In the genomic region with DNA sequence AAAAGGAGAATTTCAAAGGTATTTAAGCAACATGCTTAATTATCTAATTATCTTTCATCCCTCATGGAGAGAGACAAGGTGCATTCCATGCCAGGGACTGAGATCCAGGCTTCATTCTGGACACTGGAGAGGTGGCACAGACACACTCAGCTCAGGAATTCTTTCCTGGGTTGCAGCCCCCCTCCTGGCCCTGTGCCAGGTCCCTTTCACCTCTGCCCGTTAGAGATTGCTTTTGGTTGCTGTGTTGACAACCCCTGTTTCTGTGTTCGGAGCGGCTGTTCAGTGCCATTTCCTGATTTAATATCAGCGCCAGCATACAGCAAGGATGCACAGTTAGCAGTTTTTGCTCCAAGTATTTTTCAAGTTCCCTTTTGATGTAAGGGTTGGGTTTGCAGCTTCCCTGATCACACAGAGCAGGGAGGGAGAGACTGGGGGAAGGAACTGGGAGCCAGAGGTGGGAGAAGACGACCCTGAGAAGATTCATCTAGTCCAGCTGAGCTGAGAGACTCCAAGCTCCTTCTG, we compare ENCODE assay signal across 20 cellular contexts.
"Had no signal": no experiment of that assay in that cellular context is flagged by ENCODE, and none has a peak within 500 bp of the region (broad histone marks: within the 10 kb centered on the region; RNA-seq: fewer than 3 reads in every experiment).

No MANE protein-coding gene starts in this region.

- H3K9me3 ChIP-seq: gastrocnemius medialis, mucosa of descending colon, ovary, sigmoid colon, testis, tibial nerve had no signal

- ATAC-seq: gastrocnemius medialis; mucosa of descending colon; naive thymus-derived CD8-positive, alpha-beta T cell; stimulated activated naive B cell treated with anti-CD40 and anti-IgM and Interleukin-4, amounts not matched to agents 10 μg/mL and 1 μg/mL and 100 μg/mL, for 72 hours; stimulated activated naive CD8-positive, alpha-beta T cell treated with anti-CD3 and anti-CD28 coated beads, Interleukin-15, amount 100 ng/mL, for 72 hours had no signal

- H3K27ac Mint-ChIP-seq: immature natural killer cell; naive thymus-derived CD8-positive, alpha-beta T cell; progenitor cell of endocrine pancreas; stimulated activated naive B cell treated with anti-CD40 and anti-IgM and Interleukin-4, amounts not matched to agents 10 μg/mL and 1 μg/mL and 100 μg/mL, for 72 hours; stimulated activated naive CD8-positive, alpha-beta T cell treated with anti-CD3 and anti-CD28 coated beads, Interleukin-15, amount 100 ng/mL, for 72 hours had no signal

- H3K4me3 ChIP-seq: coronary artery, dorsolateral prefrontal cortex, gastrocnemius medialis, mucosa of descending colon, ovary, sigmoid colon, skin epidermis, testis, tibial nerve had no signal

- H3K27ac ChIP-seq: coronary artery, dorsolateral prefrontal cortex, gastrocnemius medialis, ovary, sigmoid colon, skin epidermis, testis, tibial nerve had no signal

- H3K4me1 ChIP-seq: gastrocnemius medialis, tibial nerve had no signal

- H3K9me3 Mint-ChIP-seq: neural crest cell; stimulated activated naive CD8-positive, alpha-beta T cell treated with anti-CD3 and anti-CD28 coated beads, Interleukin-15, amount 100 ng/mL, for 72 hours had no signal

- H3K4me3 Mint-ChIP-seq: immature natural killer cell; naive thymus-derived CD8-positive, alpha-beta T cell; neural crest cell; stimulated activated naive B cell treated with anti-CD40 and anti-IgM and Interleukin-4, amounts not matched to agents 10 μg/mL and 1 μg/mL and 100 μg/mL, for 72 hours; stimulated activated naive CD8-positive, alpha-beta T cell treated with anti-CD3 and anti-CD28 coated beads, Interleukin-15, amount 100 ng/mL, for 72 hours had no signal

- DNase-seq: central memory CD4-positive, alpha-beta T cell; dorsolateral prefrontal cortex; effector CD8-positive, alpha-beta T cell; gastrocnemius medialis; immature natural killer cell; mucosa of descending colon; naive thymus-derived CD8-positive, alpha-beta T cell; nucleus accumbens; ovary; sigmoid colon; stimulated activated CD4-positive, alpha-beta T cell treated with anti-CD3 and anti-CD28 coated beads, Interleukin-2, amount 100 ng/mL, for 24 hours; stimulated activated CD4-positive, alpha-beta T cell treated with anti-CD3 and anti-CD28 coated beads, Interleukin-4, amount 100 ng/mL, for 4 hours; stimulated activated naive B cell treated with anti-CD40 and anti-IgM and Interleukin-4, amounts not matched to agents 10 μg/mL and 1 μg/mL and 100 μg/mL, for 72 hours; stimulated activated naive CD8-positive, alpha-beta T cell treated with anti-CD3 and anti-CD28 coated beads, Interleukin-15, amount 100 ng/mL, for 72 hours; testis had no signal

- H3K36me3 Mint-ChIP-seq: immature natural killer cell; naive thymus-derived CD8-positive, alpha-beta T cell; stimulated activated naive B cell treated with anti-CD40 and anti-IgM and Interleukin-4, amounts not matched to agents 10 μg/mL and 1 μg/mL and 100 μg/mL, for 72 hours had no signal

- H3K4me1 Mint-ChIP-seq: immature natural killer cell, neural crest cell had no signal

- H3K36me3 ChIP-seq: gastrocnemius medialis, ovary, sigmoid colon, tibial nerve had no signal

- H3K27me3 ChIP-seq: ovary, testis had no signal
